ENCODE assay signal across 8 cellular contexts in genomic region chr2:241149925-241150659, GRCh38.
DNase-seq lines count a peak whose midpoint lies in the region; ATAC-seq and FAIRE-seq lines count a peak whose summit lies in the region.

Gene PPP1R7 (plus strand): TSS chr2:241150467. CDS start chr2:241150496, 29 bp downstream.

- no peaks in the 10 kb centered on the region for H3K9me3 ChIP-seq in BLaER1

- peak within 1 kb of the TSS; percentile 84 for H3K9ac ChIP-seq in BLaER1

- peak within 1 kb of the TSS; percentile 93 for H3K4me3 ChIP-seq in BLaER1

- H3K4me1 ChIP-seq in BLaER1: peaks cover 49% of the 10 kb centered on the region

- peaks cover 44% of the 10 kb centered on the region for H4K20me1 ChIP-seq in BLaER1

- peak; percentile 99 for DNase-seq in GM19239 (ENCODE audit: insufficient read length, low spot score)
- peak; percentile 58 for DNase-seq in NCI-H524 treated with DMSO at 0.1 percent for 48 hours (lab: John Stamatoyannopoulos, UW)
- DNase-seq in activated CD4-positive, alpha-beta T cell treated with anti-CD3 and anti-CD28 coated beads for 4 hours: peak; percentile 93 to 94
- peak; percentile 96 for DNase-seq in kidney tubule cell (ENCODE audit: low spot score)
- peak; percentile 88 to 90 for DNase-seq in stimulated activated CD4-positive, alpha-beta T cell treated with anti-CD3 and anti-CD28 coated beads, Interleukin-1b, Interleukin-23, amount 100 ng/mL, for 4 hours (ENCODE audit: low read depth in 2 of 2)

- H3K27me3 ChIP-seq in BLaER1: no peaks in the 10 kb centered on the region

- H3K27ac ChIP-seq in BLaER1 (peak within 1 kb of the TSS; percentile 82), cingulate gyrus (ENCODE audit: low read depth, low read length) (peak within 1 kb of the TSS; percentile 69)

- peak within 1 kb of the TSS; percentile 98 for H3K4me2 ChIP-seq in BLaER1

- FAIRE-seq in GM19239 (lab: Jason Lieb, UNC): peak; percentile 95

- H3K36me3 ChIP-seq in BLaER1: peaks cover 19% of the 10 kb centered on the region

- ATAC-seq in HG03457 (IDR thresholded peaks at IDR 0.05; ENCODE audit: unreplicated experiment): peak; percentile 62

Comparison
In these comparisons a context has a peak if more than half of its experiments do, and no peak if none do; other contexts are left out.
1. Peak in every context shown above with its lines: DNase-seq, ATAC-seq, H3K4me3 ChIP-seq and H3K27ac ChIP-seq.